In genomic region chr6:77021778-77022177, GRCh38 we compare ENCODE assay signal across 1 cellular context.
TF ChIP-seq lines count a peak whose summit lies in the region.

No MANE protein-coding gene starts in this region.

TF ChIP-seq in GM23338, 12 proteins besides CTCF, POLR2A, EP300 and RAD21 (continued from another document):
- TF ChIP-seq ZNF462 (CRISPR knock-in tag; IDR thresholded peaks at IDR 0.05) (no peak), ETS1 (IDR thresholded peaks at IDR 0.05) (no peak), ZNF114 (CRISPR knock-in tag; IDR thresholded peaks at IDR 0.05) (no peak)
TF ChIP-seq in GM23338: peak in this region for 0.
